18 cellular contexts compared by ENCODE assay signal in genomic region chr13:54647275-54647674, GRCh38.
A peak's percentile ranks its signal among the peaks of the same experiment; 100 is the strongest.
DNase-seq lines count a peak whose midpoint lies in the region; TF ChIP-seq lines count a peak whose summit lies in the region.
"Had no signal": no experiment of that assay in that cellular context is flagged by ENCODE, and none has a peak within 500 bp of the region (broad histone marks: within the 10 kb centered on the region; RNA-seq: fewer than 3 reads in every experiment).

No MANE protein-coding gene starts in this region.

- no peak overlapping the region for H3K27ac Mint-ChIP-seq in Calu3 (ENCODE audit: unreplicated experiment)
- H3K27ac Mint-ChIP-seq: B cell; CD4-positive, CD25-positive, alpha-beta regulatory T cell; CD8-positive, alpha-beta T cell had no signal

- TF ChIP-seq CTCF in Calu3 (IDR thresholded peaks at IDR 0.05; ENCODE audit: unreplicated experiment), result no peak

- no peak overlapping the region for H3K4me3 Mint-ChIP-seq in Calu3 (ENCODE audit: low read depth, unreplicated experiment)
- H3K4me3 Mint-ChIP-seq: B cell; CD4-positive, CD25-positive, alpha-beta regulatory T cell; CD8-positive, alpha-beta T cell had no signal

- no peaks in the 10 kb centered on the region for H3K36me3 Mint-ChIP-seq in Calu3 (ENCODE audit: insufficient read depth, unreplicated experiment)
- H3K36me3 Mint-ChIP-seq: CD4-positive, CD25-positive, alpha-beta regulatory T cell; CD8-positive, alpha-beta T cell had no signal

- H3K9me3 Mint-ChIP-seq in Calu3 (ENCODE audit: low read depth, unreplicated experiment), result peaks cover 21% of the 10 kb centered on the region

- DNase-seq in DMS 273 (lab: John Stamatoyannopoulos, UW; ENCODE audit: unreplicated experiment) (peak; percentile 3), DMS 273 treated with DMSO at 0.1 percent for 48 hours (lab: John Stamatoyannopoulos, UW) (no peak), NCI-H748 (lab: John Stamatoyannopoulos, UW; ENCODE audit: unreplicated experiment) (peak; percentile 6), NCI-H748 treated with DMSO at 0.1 percent for 48 hours (lab: John Stamatoyannopoulos, UW) (no peak), NCI-H69 (lab: John Stamatoyannopoulos, UW) (peak; percentile 49), cerebellar cortex (ENCODE audit: low spot score) (peak; percentile 37), Calu3 (no peak), kidney tubule cell (ENCODE audit: low spot score) (no peak)
- DNase-seq: Caco-2; CD4-positive, CD25-positive, alpha-beta regulatory T cell; CD8-positive, alpha-beta T cell; DMS153; DND-41; GDM1; GM23248; H7; HCEC 1CT had no signal

- intact Hi-C loops in Calu3 (cut with micrococcal nuclease; ENCODE audit: unreplicated experiment), result no loop called here

- H3K27me3 Mint-ChIP-seq in Calu3 (ENCODE audit: unreplicated experiment), result no peaks in the 10 kb centered on the region
- H3K27me3 Mint-ChIP-seq: B cell; CD4-positive, CD25-positive, alpha-beta regulatory T cell had no signal

- no peaks in the 10 kb centered on the region for H3K4me1 Mint-ChIP-seq in Calu3 (ENCODE audit: low read depth, unreplicated experiment)
- H3K4me1 Mint-ChIP-seq: B cell; CD4-positive, CD25-positive, alpha-beta regulatory T cell had no signal

- CTCF ChIA-PET in Calu3 (lab: Charles Lee), result no interaction called here

- BruUV-seq in Calu3 (replicated peaks; lab: Mats Ljungman, UMichigan), result no TSS peak

Comparison
In these comparisons a context has a peak if more than half of its experiments do, and no peak if none do; other contexts are left out.
1. DNase-seq: peak in DMS 273 (single experiment), NCI-H748 (single experiment), NCI-H69 (single experiment) and cerebellar cortex (single experiment); none in DMS 273 treated with DMSO at 0.1 percent for 48 hours (single experiment), NCI-H748 treated with DMSO at 0.1 percent for 48 hours (single experiment), Calu3 (single experiment) and kidney tubule cell (single experiment).